In the genomic region with DNA sequence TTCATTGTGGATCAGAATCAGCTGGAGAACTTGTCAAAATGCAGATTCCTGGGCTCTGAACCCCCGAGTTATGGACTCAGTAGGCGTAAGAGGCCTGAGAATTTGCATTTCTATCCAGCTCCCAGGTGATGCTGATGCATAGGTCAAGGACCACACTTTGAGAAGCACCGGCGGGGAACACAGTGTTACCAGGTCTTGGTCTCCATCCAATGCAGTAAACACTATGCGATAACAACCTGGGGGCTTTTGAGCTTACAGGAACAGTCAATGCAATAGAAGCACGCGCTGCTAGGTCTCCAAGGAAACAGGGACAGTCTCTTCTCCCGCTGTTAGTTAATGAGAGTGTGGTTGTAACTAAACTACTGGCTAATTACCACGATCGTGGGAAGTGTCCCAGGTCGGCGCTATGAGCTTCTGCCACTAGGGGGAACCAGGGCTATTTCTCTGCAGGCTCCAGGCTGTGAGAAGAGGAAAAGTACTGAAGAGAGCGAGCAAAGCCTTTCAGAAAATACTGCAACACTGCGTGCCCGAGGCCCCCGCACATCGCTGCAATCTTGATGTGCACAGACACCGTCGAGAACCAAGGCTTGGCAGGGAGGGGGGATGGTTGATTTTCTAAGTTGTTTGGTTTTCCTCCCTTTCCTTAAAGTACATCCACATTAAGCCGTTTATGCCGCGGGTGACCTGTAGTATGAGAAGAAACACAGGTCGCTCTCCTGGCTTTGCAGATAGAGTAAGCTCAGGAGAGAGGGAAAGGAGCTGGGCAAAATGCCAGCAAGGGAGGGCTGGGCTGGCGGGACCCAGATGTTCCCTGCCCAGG, we compare ENCODE assay signal across 8 cellular contexts. TPM values are rescaled to one million over a fixed set of nuclear protein-coding genes. Genes with fewer than 3 reads are reported as not detected.
A peak's percentile ranks its signal among the peaks of the same experiment; 100 is the strongest.
DNase-seq lines count a peak whose midpoint lies in the region; ATAC-seq and TF ChIP-seq lines count a peak whose summit lies in the region.

No MANE protein-coding gene starts in this region.

- no peaks in the 10 kb centered on the region for H3K36me3 ChIP-seq in mesenchymal stem cell (ENCODE audit: control insufficient read depth in 1 of 2, insufficient read depth in 2 of 2, low read depth in 1 of 2, low read length in 2 of 2)

- WGBS in mesenchymal stem cell = 31% methylated on average over 20 of the region's 24 CpGs

- H3K27ac Mint-ChIP-seq in effector memory CD8-positive, alpha-beta T cell = no peak overlapping the region

- H4K8ac ChIP-seq in mesenchymal stem cell (ENCODE audit: low read length) = no peak overlapping the region

- H2BK120ac ChIP-seq in mesenchymal stem cell (ENCODE audit: low read depth, low read length) = no peak overlapping the region

- H3K4me2 ChIP-seq in mesenchymal stem cell (ENCODE audit: low read length, poor library complexity, severe bottlenecking) = no peak overlapping the region

- H2AFZ ChIP-seq in mesenchymal stem cell (ENCODE audit: low read depth, low read length) = no peak overlapping the region

- no peak overlapping the region for H3K14ac ChIP-seq in mesenchymal stem cell (ENCODE audit: low read length in 2 of 2)

- H3K18ac ChIP-seq in mesenchymal stem cell (ENCODE audit: low read depth in 1 of 2, low read length in 2 of 2) = no peak overlapping the region

- ATAC-seq in GM18502 (IDR thresholded peaks at IDR 0.05; ENCODE audit: poor library complexity, unreplicated experiment) = peak; percentile 58
- ATAC-seq in effector memory CD8-positive, alpha-beta T cell (replicated peaks) = peak; percentile 89

- H3K4me1 ChIP-seq in mesenchymal stem cell (ENCODE audit: control insufficient read depth, insufficient read depth, low read depth, low read length) = peaks cover 1% of the 10 kb centered on the region

- no peak overlapping the region for H3K4ac ChIP-seq in mesenchymal stem cell (ENCODE audit: low read depth in 1 of 2, low read length in 2 of 2)

- H3K9ac ChIP-seq in mesenchymal stem cell (ENCODE audit: low read length) = peak overlapping the region; percentile 50

- no peaks in the 10 kb centered on the region for H3K9me3 ChIP-seq in mesenchymal stem cell (ENCODE audit: control insufficient read depth, low read length)

- no peaks in the 10 kb centered on the region for H3K9me3 Mint-ChIP-seq in effector memory CD8-positive, alpha-beta T cell

- H4K91ac ChIP-seq in mesenchymal stem cell (ENCODE audit: low read length) = no peak overlapping the region

- DNase-seq in HS-27A (ENCODE audit: low read depth) = peak; percentile 14
- DNase-seq in NCI-H82 treated with DMSO at 0.1 percent for 48 hours (lab: John Stamatoyannopoulos, UW; ENCODE audit: unreplicated experiment) = peak; percentile 68
- DNase-seq in activated CD8-positive, alpha-beta memory T cell treated with anti-CD3 and anti-CD28 coated beads for 1 hour (ENCODE audit: extremely low read depth in 1 of 2, low read depth in 1 of 2) = peak; percentile 10 to 52
- peak; percentile 64 to 72 (median 68) for DNase-seq in effector memory CD8-positive, alpha-beta T cell
- peak; percentile 67 for DNase-seq in mesenchymal stem cell
- peak; percentile 26 to 54 for DNase-seq in stimulated activated CD8-positive, alpha-beta memory T cell treated with anti-CD3 and anti-CD28 coated beads, Interleukin-15, amount 100 ng/mL, for 4 hours (ENCODE audit: low read depth in 2 of 2)

- no peak overlapping the region for H2BK5ac ChIP-seq in mesenchymal stem cell (ENCODE audit: low read depth, low read length, poor library complexity, severe bottlenecking)

- no peak overlapping the region for H3K27ac ChIP-seq in 22Rv1
- H3K27ac ChIP-seq in mesenchymal stem cell (ENCODE audit: low read length, poor library complexity, severe bottlenecking) = no peak overlapping the region

- H3K23ac ChIP-seq in mesenchymal stem cell (ENCODE audit: low read length in 2 of 2) = no peak overlapping the region

- H3K4me1 Mint-ChIP-seq in effector memory CD8-positive, alpha-beta T cell (ENCODE audit: low read depth in 2 of 2) = peaks cover 18 to 22% of the 10 kb centered on the region in 2 donors

- peak overlapping the region; percentile 72 to 79 for H3K4me3 Mint-ChIP-seq in effector memory CD8-positive, alpha-beta T cell

- no peak overlapping the region for H2BK15ac ChIP-seq in mesenchymal stem cell (ENCODE audit: low read depth, poor library complexity, severe bottlenecking)

- H3K27me3 Mint-ChIP-seq in effector memory CD8-positive, alpha-beta T cell = peaks cover 36 to 60% of the 10 kb centered on the region in 2 donors

- no peak overlapping the region for H2BK12ac ChIP-seq in mesenchymal stem cell (ENCODE audit: low read length in 2 of 2)

- H3K36me3 Mint-ChIP-seq in effector memory CD8-positive, alpha-beta T cell (ENCODE audit: insufficient read depth) = peaks cover 3% of the 10 kb centered on the region

- peaks cover 54 to 57% of the 10 kb centered on the region in 2 experiments for H3K27me3 ChIP-seq in mesenchymal stem cell (ENCODE audit: control insufficient read depth in 1 of 2, insufficient read depth in 1 of 2, low read length in 2 of 2)

- no peaks in the 10 kb centered on the region for H3K79me1 ChIP-seq in mesenchymal stem cell (replicated peaks; ENCODE audit: low read length, poor library complexity, severe bottlenecking)

- H3K4me3 ChIP-seq in mesenchymal stem cell (ENCODE audit: insufficient read depth in 1 of 2, low read depth in 1 of 2, low read length in 2 of 2) = peak overlapping the region in 1 of 2 experiments; percentile 52

- TF ChIP-seq CTCF in 22Rv1 (IDR thresholded peaks at IDR 0.05) = peak; percentile 97

- H2AK5ac ChIP-seq in mesenchymal stem cell (ENCODE audit: low read length, severe bottlenecking) = no peak overlapping the region

RNA-seq across cellular contexts. Expression of gene KCNA1, which starts 52.0 kb away (rescaled TPM):
- under 0.01 TPM for polyA plus RNA-seq in mesenchymal stem cell (2013, experiment 1 of 2)
- polyA plus RNA-seq in mesenchymal stem cell (2013, experiment 2 of 2) = not detected

Comparison
In these comparisons a context has a peak if more than half of its experiments do, and no peak if none do; other contexts are left out.
1. DNase-seq: peak in every context shown above with its lines; median percentile 68 in NCI-H82 treated with DMSO at 0.1 percent for 48 hours; 68 in effector memory CD8-positive, alpha-beta T cell; 67 in mesenchymal stem cell; 40 in stimulated activated CD8-positive, alpha-beta memory T cell treated with anti-CD3 and anti-CD28 coated beads, Interleukin-15, amount 100 ng/mL, for 4 hours; 31 in activated CD8-positive, alpha-beta memory T cell treated with anti-CD3 and anti-CD28 coated beads for 1 hour; 14 in HS-27A.